Comparison of ENCODE assay signal across 1 cellular context in genomic region chr15:70281261-70281810, GRCh38.
TF ChIP-seq lines count a peak whose summit lies in the region.

No MANE protein-coding gene starts in this region.

TF ChIP-seq in SK-N-SH treated with all-trans-retinoic acid at 6 μM for 48 hours, 23 proteins besides CTCF, POLR2A, EP300 and RAD21 (continued from another document):
- TF ChIP-seq PATZ1 (CRISPR knock-in tag; IDR thresholded peaks at IDR 0.05; ENCODE audit: borderline replicate concordance) (no peak), CREB5 (CRISPR knock-in tag; IDR thresholded peaks at IDR 0.05; ENCODE audit: low read depth) (no peak), ESRRG (CRISPR knock-in tag; IDR thresholded peaks at IDR 0.05) (no peak), ZC3H10 (CRISPR knock-in tag; IDR thresholded peaks at IDR 0.05) (no peak), TSHZ2 (CRISPR knock-in tag; IDR thresholded peaks at IDR 0.05) (no peak), GLIS3 (CRISPR knock-in tag; IDR thresholded peaks at IDR 0.05) (no peak), CSDC2 (CRISPR knock-in tag; IDR thresholded peaks at IDR 0.05) (no peak), OSR1 (CRISPR knock-in tag; IDR thresholded peaks at IDR 0.05) (no peak), POU6F1 (CRISPR knock-in tag; IDR thresholded peaks at IDR 0.05; ENCODE audit: borderline replicate concordance, low read depth) (no peak)
